10 cellular contexts compared by ENCODE assay signal in genomic region chrX:70009049-70009448, GRCh38. TPM values are rescaled to one million over a fixed set of nuclear protein-coding genes. Genes with fewer than 3 reads are reported as not detected.
"Had no signal": no experiment of that assay in that cellular context is flagged by ENCODE, and none has a peak within 500 bp of the region (broad histone marks: within the 10 kb centered on the region; RNA-seq: fewer than 3 reads in every experiment).

No MANE protein-coding gene starts in this region.

- H3K4me3 ChIP-seq: GM23248, HAP-1, K562 had no signal

- FAIRE-seq: HTR-8/SVneo, K562 had no signal

- H3K9ac ChIP-seq: GM23248 had no signal

- ATAC-seq: HCT116, K562 had no signal

- H3K9me3 ChIP-seq: HAP-1 had no signal

- H3K4me1 ChIP-seq: HAP-1 had no signal

- DNase-seq: GM23248, GOT3, H7, IMR-90 had no signal

- H3K27ac ChIP-seq: GM23248 had no signal

- H3K36me3 ChIP-seq: HAP-1 had no signal

RNA-seq across cellular contexts. Expression of gene AWAT2, which starts 40.7 kb away (rescaled TPM):
- total RNA-seq: GM23248, H4, H7, HT-29, K562 had no signal
- polyA plus RNA-seq: GM23248, IMR-90, K562 had no signal

RNA-seq across cellular contexts. Expression of gene OTUD6A, which starts 53.2 kb away (rescaled TPM):
- total RNA-seq: GM23248, H4, H7, HT-29, IMR-90, K562 had no signal
- polyA plus RNA-seq: GM23248, IMR-90, K562 had no signal
